In the genomic region with DNA sequence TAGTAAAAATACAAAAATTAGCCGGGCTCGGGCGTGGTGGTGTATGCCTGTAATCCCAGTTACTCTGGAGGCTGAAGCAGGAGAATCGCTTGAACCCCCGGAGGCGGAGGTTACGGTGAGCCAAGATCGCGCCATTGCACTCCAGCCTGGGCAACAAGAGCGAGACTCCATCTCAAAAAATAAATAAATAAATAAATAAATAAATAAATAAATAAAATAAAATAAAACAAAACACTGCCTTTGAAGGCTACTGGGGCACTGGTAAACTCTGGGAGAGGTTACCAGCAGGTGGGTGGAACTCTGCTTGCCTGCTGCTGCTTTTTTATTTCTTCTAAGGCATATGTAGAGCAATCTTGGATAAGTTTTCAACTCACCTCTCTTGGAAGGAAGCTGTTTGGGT, we compare ENCODE assay signal across 3 cellular contexts. TPM values are rescaled to one million over a fixed set of nuclear protein-coding genes. Genes with fewer than 3 reads are reported as not detected.
"Had no signal": no experiment of that assay in that cellular context is flagged by ENCODE, and none has a peak within 500 bp of the region (broad histone marks: within the 10 kb centered on the region; RNA-seq: fewer than 3 reads in every experiment).

No MANE protein-coding gene starts in this region.

RNA-seq across cellular contexts. Expression of a gene that starts 5.2 kb away (rescaled TPM):
- total RNA-seq: HepG2, HT-29 had no signal
- polyA plus RNA-seq: HepG2, IgD-negative memory B cell had no signal
